ENCODE assay signal across 9 cellular contexts in genomic region chr12:100675432-100675831, GRCh38.
DNase-seq lines count a peak whose midpoint lies in the region; ATAC-seq and TF ChIP-seq lines count a peak whose summit lies in the region.
"Had no signal": no experiment of that assay in that cellular context is flagged by ENCODE, and none has a peak within 500 bp of the region (broad histone marks: within the 10 kb centered on the region; RNA-seq: fewer than 3 reads in every experiment).

No MANE protein-coding gene starts in this region.

- no peaks in the 10 kb centered on the region for H3K4me1 ChIP-seq in osteoblast (ENCODE audit: insufficient read depth, low read length)
- H3K4me1 ChIP-seq in H9 (ENCODE audit: insufficient read depth, low read length), result no peaks in the 10 kb centered on the region

- no CpG with 5 or more reads among the region's 4 CpGs for WGBS in H9 (ENCODE audit: extremely low coverage, insufficient read length, low lambda C conversion rate)

- H3K27ac ChIP-seq in AG04450 (ENCODE audit: low read depth, low read length) (no peak overlapping the region), osteoblast (ENCODE audit: low read depth, low read length) (no peak overlapping the region), H9 (ENCODE audit: insufficient read length, low read depth, low read length) (no peak overlapping the region)

- H3K4me1 Mint-ChIP-seq in H9 (no peaks in the 10 kb centered on the region), osteocyte (ENCODE audit: unreplicated experiment) (no peaks in the 10 kb centered on the region)

- no peak overlapping the region for H3K27ac Mint-ChIP-seq in H9
- H3K27ac Mint-ChIP-seq in osteocyte (ENCODE audit: unreplicated experiment), result no peak overlapping the region

- no peaks in the 10 kb centered on the region for H3K23me2 ChIP-seq in H9 (ENCODE audit: insufficient read length, low read depth, low read length, poor library complexity, severe bottlenecking)

- no peaks in the 10 kb centered on the region for H3K36me3 ChIP-seq in osteoblast (ENCODE audit: insufficient read depth, low read length)

- no peak overlapping the region for H3K18ac ChIP-seq in H9 (ENCODE audit: insufficient read length, low read depth, low read length)

- no peak overlapping the region for H2BK20ac ChIP-seq in H9 (ENCODE audit: low read depth, low read length, poor library complexity, severe bottlenecking)

- no peak overlapping the region for H3K23ac ChIP-seq in H9 (ENCODE audit: insufficient read length, low read depth, low read length)

- H3K9me3 ChIP-seq in AG04450 (ENCODE audit: control insufficient read depth, insufficient read depth, low read length) (no peaks in the 10 kb centered on the region), osteoblast (ENCODE audit: low read depth, low read length) (no peaks in the 10 kb centered on the region), H9 (ENCODE audit: control insufficient read depth, low read depth, low read length) (no peaks in the 10 kb centered on the region)

- ATAC-seq in HG02678 (IDR thresholded peaks at IDR 0.05; ENCODE audit: unreplicated experiment), result no peak

- H4K91ac ChIP-seq in H9 (ENCODE audit: insufficient read length, low read depth, low read length), result no peak overlapping the region

- DNase-seq in AG04450 (ENCODE audit: low read depth, low spot score), result peak; percentile 47
- DNase-seq in Jurkat, Clone E6-1 (ENCODE audit: low read depth, low spot score), result peak; percentile 7
- peak; percentile 38 for DNase-seq in RPMI8226
- DNase-seq in foreskin melanocyte, result peak; percentile 68
- DNase-seq in osteoblast (ENCODE audit: insufficient read length, low spot score, missing footprints), result no peak
- DNase-seq in H9, result no peak
- no peak for DNase-seq in osteocyte (ENCODE audit: extremely low spot score, unreplicated experiment)
- DNase-seq: central memory CD4-positive, alpha-beta T cell had no signal

- no peaks in the 10 kb centered on the region for H3K79me1 ChIP-seq in H9 (ENCODE audit: insufficient read depth, low read depth, low read length, poor library complexity, severe bottlenecking)

- no peak overlapping the region for H3K14ac ChIP-seq in H9 (ENCODE audit: insufficient read depth, low read length)

- no peak overlapping the region for H4K8ac ChIP-seq in H9 (replicated peaks; ENCODE audit: insufficient read length, low read depth, low read length)

- H3K27me3 ChIP-seq in AG04450 (ENCODE audit: control insufficient read depth, insufficient read depth, low read length) (no peaks in the 10 kb centered on the region), osteoblast (ENCODE audit: insufficient read depth, low read length) (peaks cover 2% of the 10 kb centered on the region), H9 (ENCODE audit: insufficient read depth, low read length) (no peaks in the 10 kb centered on the region; the same call in 1 of the 2 replicates)

- H3K79me2 ChIP-seq in osteoblast (ENCODE audit: insufficient read depth, low read length) (no peaks in the 10 kb centered on the region), H9 (ENCODE audit: insufficient read depth, low read length) (no peaks in the 10 kb centered on the region)

- no peak overlapping the region for H3T11ph ChIP-seq in H9 (ENCODE audit: low read length)

- H3K36me3 Mint-ChIP-seq in H9 (ENCODE audit: insufficient read depth in 1 of 3, low read depth in 3 of 3) (no peaks in the 10 kb centered on the region), osteocyte (ENCODE audit: unreplicated experiment) (no peaks in the 10 kb centered on the region)

- no peak overlapping the region for H3K4me2 ChIP-seq in osteoblast (ENCODE audit: insufficient read depth, low read length)
- no peak overlapping the region for H3K4me2 ChIP-seq in H9 (ENCODE audit: insufficient read depth, insufficient read length, low read length)

- H3K56ac ChIP-seq in H9 (ENCODE audit: insufficient read length, low read depth, low read length), result no peak overlapping the region

- no peak overlapping the region for H2AK5ac ChIP-seq in H9 (ENCODE audit: insufficient read length, low read length)

- H3K9me3 Mint-ChIP-seq in H9, result peaks cover 2 to 3% of the 10 kb centered on the region in 2 experiments; a peak in 2 of 5 replicates
- no peaks in the 10 kb centered on the region for H3K9me3 Mint-ChIP-seq in osteocyte (ENCODE audit: unreplicated experiment)

- no peak overlapping the region for H2BK15ac ChIP-seq in H9 (ENCODE audit: low read depth, low read length)

- CTCF ChIA-PET in AG04450 (lab: Charles Lee), result interaction anchor here (1.4 kb wide), 1 partner anchor 58 kb away, joined by 4 read pairs; no protein-coding TSS in a partner anchor

- TF ChIP-seq CTCF in AG04450 (IDR thresholded peaks at IDR 0.05; ENCODE audit: low read depth, low read length) (no peak), osteoblast (IDR thresholded peaks at IDR 0.05; ENCODE audit: extremely low read depth, low read depth, low read length) (no peak), H9 (conservative IDR thresholded peaks at IDR 0.05) (no peak), osteocyte (IDR thresholded peaks at IDR 0.05) (no peak)

- no peak overlapping the region for H2BK5ac ChIP-seq in H9 (ENCODE audit: insufficient read length, low read length)

- H3K4me3 ChIP-seq in AG04450 (ENCODE audit: low read depth, low read length) (no peak overlapping the region), osteoblast (ENCODE audit: insufficient read depth, low read length) (no peak overlapping the region)
- H3K4me3 ChIP-seq in Jurkat, Clone E6-1 (ENCODE audit: low read length), result no peak overlapping the region

- no peak overlapping the region for H2BK120ac ChIP-seq in H9 (ENCODE audit: low read depth, low read length, poor library complexity, severe bottlenecking)

- H2AFZ ChIP-seq in osteoblast (ENCODE audit: low read length) (no peak overlapping the region), H9 (ENCODE audit: low read length) (no peak overlapping the region)

- H3K4ac ChIP-seq in H9 (ENCODE audit: low read depth, low read length), result no peak overlapping the region

- POLR2A ChIA-PET in AG04450 (lab: Yijun Ruan, JAX), result no interaction called here

- H2BK12ac ChIP-seq in H9 (ENCODE audit: insufficient read length, low read depth, low read length), result no peak overlapping the region

- H3K9ac ChIP-seq in H9 (ENCODE audit: extremely low read depth, insufficient read length, low read length), result no peak overlapping the region

- no peaks in the 10 kb centered on the region for H4K20me1 ChIP-seq in osteoblast (ENCODE audit: insufficient read depth, low read length)
- no peaks in the 10 kb centered on the region for H4K20me1 ChIP-seq in H9 (ENCODE audit: control insufficient read depth, insufficient read depth, insufficient read length)

- H3K4me3 Mint-ChIP-seq in H9 (no peak overlapping the region), osteocyte (ENCODE audit: unreplicated experiment) (no peak overlapping the region)

- no peak overlapping the region for H4K5ac ChIP-seq in H9 (ENCODE audit: insufficient read length, low read depth, low read length)

- no peaks in the 10 kb centered on the region; the same call in 1 of the 2 replicates for H3K27me3 Mint-ChIP-seq in H9 (ENCODE audit: low read depth)
- H3K27me3 Mint-ChIP-seq in osteocyte (ENCODE audit: unreplicated experiment), result peaks cover 22% of the 10 kb centered on the region

Comparison
In these comparisons a context has a peak if more than half of its experiments do, and no peak if none do; other contexts are left out.
1. DNase-seq: peak in AG04450 (single experiment), Jurkat, Clone E6-1 (single experiment), RPMI8226 (single experiment) and foreskin melanocyte (single experiment); none in osteoblast (single experiment), H9 (single experiment) and osteocyte (single experiment).